Comparison of ENCODE assay signal across 8 cellular contexts in genomic region chr16:67673712-67674580, GRCh38. TPM values are rescaled to one million over a fixed set of nuclear protein-coding genes. Genes with fewer than 3 reads are reported as not detected.
DNase-seq lines count a peak whose midpoint lies in the region; ATAC-seq lines count a peak whose summit lies in the region.

No MANE protein-coding gene starts in this region.

- no peaks in the 10 kb centered on the region for H3K27me3 ChIP-seq in subcutaneous abdominal adipose tissue (ENCODE audit: control insufficient read depth in 5 of 5, insufficient read depth in 4 of 5, low read length in 5 of 5)

- peak overlapping the region; percentile 95 for H3K27ac ChIP-seq in subcutaneous abdominal adipose tissue (ENCODE audit: low read depth, low read length)

- H3K27ac Mint-ChIP-seq in activated CD4-positive, alpha-beta memory T cell treated with anti-CD3 and anti-CD28 coated beads, Interleukin-2, amount 10 ng/mL, durations not matched to agents 7 days and 5 days, result no peak overlapping the region

- H3K27me3 Mint-ChIP-seq in activated CD4-positive, alpha-beta memory T cell treated with anti-CD3 and anti-CD28 coated beads, Interleukin-2, amount 10 ng/mL, durations not matched to agents 7 days and 5 days, result no peaks in the 10 kb centered on the region

- no peaks in the 10 kb centered on the region for H3K9me3 ChIP-seq in subcutaneous abdominal adipose tissue (ENCODE audit: control insufficient read depth in 5 of 5, low read length in 5 of 5)

- peaks cover 4% of the 10 kb centered on the region for H3K4me1 Mint-ChIP-seq in activated CD4-positive, alpha-beta memory T cell treated with anti-CD3 and anti-CD28 coated beads, Interleukin-2, amount 10 ng/mL, durations not matched to agents 7 days and 5 days

- peaks cover 18 to 59% (median 53%) of the 10 kb centered on the region in 5 donors for H3K4me1 ChIP-seq in subcutaneous abdominal adipose tissue (ENCODE audit: control insufficient read depth in 5 of 5, insufficient read depth in 5 of 5, low read length in 5 of 5)

- peaks cover 0 to 8% (median 4%) of the 10 kb centered on the region in 5 donors for H3K36me3 ChIP-seq in subcutaneous abdominal adipose tissue (ENCODE audit: control insufficient read depth in 5 of 5, insufficient read depth in 5 of 5, low read length in 5 of 5)

- peak overlapping the region in 1 of 5 donors; percentile 26 for H3K4me3 ChIP-seq in subcutaneous abdominal adipose tissue (ENCODE audit: low read depth in 1 of 5, low read length in 5 of 5)

- CTCF ChIA-PET in activated CD4-positive, alpha-beta memory T cell treated with anti-CD3 and anti-CD28 coated beads, Interleukin-2, amount 10 ng/mL, durations not matched to agents 7 days and 5 days (lab: Charles Lee), result interaction anchor here (0.9 to 16.7 kb wide), 9 partner anchors 8 to 200 kb away, joined by 3 to 179 read pairs (median 6); partner anchors contain the start of gene GFOD2

- no peak for ATAC-seq in GM19395 (IDR thresholded peaks at IDR 0.05; ENCODE audit: unreplicated experiment)

- peak overlapping the region; percentile 8 to 82 (median 65) for H3K9ac ChIP-seq in subcutaneous abdominal adipose tissue (ENCODE audit: low read length in 5 of 5)

- no peak overlapping the region for H3K4me3 Mint-ChIP-seq in activated CD4-positive, alpha-beta memory T cell treated with anti-CD3 and anti-CD28 coated beads, Interleukin-2, amount 10 ng/mL, durations not matched to agents 7 days and 5 days

- H3K36me3 Mint-ChIP-seq in activated CD4-positive, alpha-beta memory T cell treated with anti-CD3 and anti-CD28 coated beads, Interleukin-2, amount 10 ng/mL, durations not matched to agents 7 days and 5 days (ENCODE audit: low read depth), result no peaks in the 10 kb centered on the region

- H3K9me3 Mint-ChIP-seq in activated CD4-positive, alpha-beta memory T cell treated with anti-CD3 and anti-CD28 coated beads, Interleukin-2, amount 10 ng/mL, durations not matched to agents 7 days and 5 days, result no peaks in the 10 kb centered on the region

- POLR2A ChIA-PET in activated CD4-positive, alpha-beta memory T cell treated with anti-CD3 and anti-CD28 coated beads, Interleukin-2, amount 10 ng/mL, durations not matched to agents 7 days and 5 days (lab: Charles Lee), result interaction anchor here (0.7 to 1.5 kb wide), 4 partner anchors 9 to 133 kb away, joined by 3 to 6 read pairs (median 3); partner anchors contain the start of genes GFOD2, RANBP10 and TSNAXIP1

- DNase-seq in DMS 273 (lab: John Stamatoyannopoulos, UW; ENCODE audit: unreplicated experiment) (peak; percentile 63), DMS 273 treated with DMSO at 0.1 percent for 48 hours (lab: John Stamatoyannopoulos, UW) (no peak), UCSD-AML1 (lab: John Stamatoyannopoulos, UW; ENCODE audit: unreplicated experiment) (peak; percentile 53), hepatic stellate cell (ENCODE audit: low spot score) (peak; percentile 8), DMS114 treated with DMSO at 0.1 percent for 48 hours (lab: John Stamatoyannopoulos, UW; ENCODE audit: unreplicated experiment) (no peak)
- DNase-seq in activated CD4-positive, alpha-beta memory T cell treated with anti-CD3 and anti-CD28 coated beads, Interleukin-2, amount 10 ng/mL, durations not matched to agents 7 days and 5 days, result no peak

RNA-seq across cellular contexts. Expression of gene C16orf86, which starts 7.3 kb away (rescaled TPM):
- 1 to 10 TPM; 2.9 to 4.3 TPM for total RNA-seq in activated CD4-positive, alpha-beta memory T cell treated with anti-CD3 and anti-CD28 coated beads, Interleukin-2, amount 10 ng/mL, durations not matched to agents 7 days and 5 days

RNA-seq across cellular contexts. Expression of gene ENKD1, which starts 7.4 kb away (rescaled TPM):
- 1 to 10 TPM; 7.4 to 8.1 TPM for total RNA-seq in activated CD4-positive, alpha-beta memory T cell treated with anti-CD3 and anti-CD28 coated beads, Interleukin-2, amount 10 ng/mL, durations not matched to agents 7 days and 5 days

RNA-seq across cellular contexts. Expression of gene PARD6A, which starts 13.2 kb away (rescaled TPM):
- total RNA-seq in activated CD4-positive, alpha-beta memory T cell treated with anti-CD3 and anti-CD28 coated beads, Interleukin-2, amount 10 ng/mL, durations not matched to agents 7 days and 5 days, result 10 to 100 TPM; 12.2 to 14.0 TPM

RNA-seq across cellular contexts. Expression of gene ACD, which starts 13.9 kb away (rescaled TPM):
- total RNA-seq in activated CD4-positive, alpha-beta memory T cell treated with anti-CD3 and anti-CD28 coated beads, Interleukin-2, amount 10 ng/mL, durations not matched to agents 7 days and 5 days, result 10 to 100 TPM; 43.5 to 44.1 TPM

RNA-seq across cellular contexts. Expression of gene CARMIL2, which starts 29.0 kb away (rescaled TPM):
- total RNA-seq in activated CD4-positive, alpha-beta memory T cell treated with anti-CD3 and anti-CD28 coated beads, Interleukin-2, amount 10 ng/mL, durations not matched to agents 7 days and 5 days, result 100 to 1,000 TPM; 132 to 142 TPM

Comparison
In these comparisons a context has a peak if more than half of its experiments do, and no peak if none do; other contexts are left out.
1. DNase-seq: peak in DMS 273 (single experiment), UCSD-AML1 (single experiment) and hepatic stellate cell (single experiment); none in DMS 273 treated with DMSO at 0.1 percent for 48 hours (single experiment), activated CD4-positive, alpha-beta memory T cell treated with anti-CD3 and anti-CD28 coated beads, Interleukin-2, amount 10 ng/mL, durations not matched to agents 7 days and 5 days (single experiment) and DMS114 treated with DMSO at 0.1 percent for 48 hours (single experiment).